Comparison of ENCODE assay signal across 11 cellular contexts in genomic region chr2:105777071-105777482, GRCh38. TPM values are rescaled to one million over a fixed set of nuclear protein-coding genes. Genes with fewer than 3 reads are reported as not detected.
DNase-seq lines count a peak whose midpoint lies in the region; ATAC-seq and TF ChIP-seq lines count a peak whose summit lies in the region.
"Had no signal": no experiment of that assay in that cellular context is flagged by ENCODE, and none has a peak within 500 bp of the region (broad histone marks: within the 10 kb centered on the region; RNA-seq: fewer than 3 reads in every experiment).

No MANE protein-coding gene starts in this region.

- H3K36me3 Mint-ChIP-seq in activated T-helper 2 cell treated with anti-CD3 and anti-CD28 coated beads, Interferon-gamma antibody, Interleukin-2, Interleukin-4, amounts not matched to agents 10 μg/mL and 5 μg/mL and 100 μg/mL, durations not matched to agents 14 hours and 24 hours and 36 hours (ENCODE audit: low read depth): peaks cover 56% of the 10 kb centered on the region

- H3K27me3 Mint-ChIP-seq in activated T-helper 2 cell treated with anti-CD3 and anti-CD28 coated beads, Interferon-gamma antibody, Interleukin-2, Interleukin-4, amounts not matched to agents 10 μg/mL and 5 μg/mL and 100 μg/mL, durations not matched to agents 14 hours and 24 hours and 36 hours (ENCODE audit: low read depth): no peaks in the 10 kb centered on the region

- H3K27me3 ChIP-seq in psoas muscle (ENCODE audit: insufficient read depth in 3 of 3, low read length in 2 of 3): no peaks in the 10 kb centered on the region
- H3K27me3 ChIP-seq: right atrium auricular region, SJCRH30 had no signal

- no peak overlapping the region for H3K4me3 ChIP-seq in psoas muscle
- H3K4me3 ChIP-seq: K562, right atrium auricular region, SJCRH30 had no signal

- H3K9me3 Mint-ChIP-seq in activated T-helper 2 cell treated with anti-CD3 and anti-CD28 coated beads, Interferon-gamma antibody, Interleukin-2, Interleukin-4, amounts not matched to agents 10 μg/mL and 5 μg/mL and 100 μg/mL, durations not matched to agents 14 hours and 24 hours and 36 hours: no peaks in the 10 kb centered on the region

- no peak for DNase-seq in activated T-helper 2 cell treated with anti-CD3 and anti-CD28 coated beads, Interferon-gamma antibody, Interleukin-2, Interleukin-4, amounts not matched to agents 10 μg/mL and 5 μg/mL and 100 μg/mL, durations not matched to agents 14 hours and 24 hours and 36 hours (ENCODE audit: low spot score)
- DNase-seq in psoas muscle (peak in 1 of 2 donors; percentile 59), medulla oblongata (ENCODE audit: extremely low spot score) (no peak)
- DNase-seq: NCI-H345, SJCRH30 had no signal

- H3K4me3 Mint-ChIP-seq in activated T-helper 2 cell treated with anti-CD3 and anti-CD28 coated beads, Interferon-gamma antibody, Interleukin-2, Interleukin-4, amounts not matched to agents 10 μg/mL and 5 μg/mL and 100 μg/mL, durations not matched to agents 14 hours and 24 hours and 36 hours (ENCODE audit: low read depth): no peak overlapping the region

- TF ChIP-seq CTCF in psoas muscle (IDR thresholded peaks at IDR 0.05): no peak

- H3K27ac Mint-ChIP-seq in activated T-helper 2 cell treated with anti-CD3 and anti-CD28 coated beads, Interferon-gamma antibody, Interleukin-2, Interleukin-4, amounts not matched to agents 10 μg/mL and 5 μg/mL and 100 μg/mL, durations not matched to agents 14 hours and 24 hours and 36 hours: peak overlapping the region; percentile 78

- H3K36me3 ChIP-seq in psoas muscle (ENCODE audit: insufficient read depth in 1 of 2, low read depth in 1 of 2): no peaks in the 10 kb centered on the region
- H3K36me3 ChIP-seq: right atrium auricular region had no signal

- peak overlapping the region; percentile 61 for H3K27ac ChIP-seq in psoas muscle
- H3K27ac ChIP-seq: right atrium auricular region, SJCRH30 had no signal

- H3K9me3 ChIP-seq in psoas muscle: no peaks in the 10 kb centered on the region
- H3K9me3 ChIP-seq: right atrium auricular region, SJCRH30 had no signal

- intact Hi-C loops in activated T-helper 2 cell treated with anti-CD3 and anti-CD28 coated beads, Interferon-gamma antibody, Interleukin-2, Interleukin-4, amounts not matched to agents 10 μg/mL and 5 μg/mL and 100 μg/mL, durations not matched to agents 14 hours and 24 hours and 36 hours (cut with micrococcal nuclease): no loop called here
- intact Hi-C loops in psoas muscle (cut with DNase I): no loop called here

- H3K4me1 ChIP-seq in psoas muscle: peaks cover 68% of the 10 kb centered on the region
- H3K4me1 ChIP-seq: SJCRH30 had no signal

- WGBS in psoas muscle, 3 donors: 29 to 60% (median 35%) methylated on average over 11 to 12 of the region's 12 CpGs

- ATAC-seq in GM19023 (IDR thresholded peaks at IDR 0.05; ENCODE audit: unreplicated experiment) (peak; percentile 47), HG02798 (IDR thresholded peaks at IDR 0.05; ENCODE audit: poor library complexity, unreplicated experiment) (peak; percentile 50), psoas muscle (peak; percentile 56 to 84 (median 68)), HG03159 (IDR thresholded peaks at IDR 0.05; ENCODE audit: unreplicated experiment) (no peak), HG03342 (IDR thresholded peaks at IDR 0.05; ENCODE audit: unreplicated experiment) (no peak)
- ATAC-seq: K562 had no signal

- H3K4me1 Mint-ChIP-seq in activated T-helper 2 cell treated with anti-CD3 and anti-CD28 coated beads, Interferon-gamma antibody, Interleukin-2, Interleukin-4, amounts not matched to agents 10 μg/mL and 5 μg/mL and 100 μg/mL, durations not matched to agents 14 hours and 24 hours and 36 hours (ENCODE audit: low read depth): peaks cover 82% of the 10 kb centered on the region

RNA-seq across cellular contexts. Expression of gene NCK2, which starts 32.4 kb away (rescaled TPM):
- 72.4 and 73.9 TPM in 2 replicates for total RNA-seq in activated T-helper 2 cell treated with anti-CD3 and anti-CD28 coated beads, Interferon-gamma antibody, Interleukin-2, Interleukin-4, amounts not matched to agents 10 μg/mL and 5 μg/mL and 100 μg/mL, durations not matched to agents 14 hours and 24 hours and 36 hours
- total RNA-seq in psoas muscle: 10 to 100 TPM; 33.9 to 53.1 (median 41.1) TPM
- polyA plus RNA-seq in psoas muscle: 100 to 1,000 TPM in 1 of 3 donors, 10 to 100 TPM in 2; 26.5 to 111 (median 39.6) TPM

Comparison
In these comparisons a context has a peak if more than half of its experiments do, and no peak if none do; other contexts are left out.
1. ATAC-seq: peak in GM19023 (single experiment), HG02798 (single experiment) and psoas muscle (4 of 4); none in HG03159 (single experiment) and HG03342 (single experiment).